In the genomic region with DNA sequence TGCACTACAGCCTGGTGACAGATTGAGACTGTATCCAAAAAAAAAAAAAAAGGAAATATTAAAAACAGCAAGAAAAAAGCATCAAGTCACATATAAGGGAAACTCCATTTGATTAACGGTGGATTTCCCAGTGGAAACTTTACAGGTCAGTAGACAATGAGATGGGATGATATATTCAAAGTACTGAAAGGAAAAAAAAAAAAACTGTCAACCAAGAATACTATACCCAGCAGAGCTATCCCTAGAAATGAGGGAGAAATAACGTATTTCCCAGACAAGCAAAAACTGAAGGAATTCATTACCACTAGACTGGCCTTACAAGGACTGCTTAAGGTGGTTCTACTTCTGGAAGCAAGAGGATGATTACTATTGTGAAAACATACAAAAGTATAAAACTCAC, we compare ENCODE assay signal across 6 cellular contexts.
"Had no signal": no experiment of that assay in that cellular context is flagged by ENCODE, and none has a peak within 500 bp of the region (broad histone marks: within the 10 kb centered on the region; RNA-seq: fewer than 3 reads in every experiment).

No MANE protein-coding gene starts in this region.

- DNase-seq: IMR-90, KBM-7, KG1 had no signal

- H3K27ac Mint-ChIP-seq: IgD-negative memory B cell had no signal

- H3K27me3 Mint-ChIP-seq: IgD-negative memory B cell had no signal

- H3K4me3 ChIP-seq: K562 had no signal

- H3K27ac ChIP-seq: HL-60 had no signal

- H3K4me3 Mint-ChIP-seq: IgD-negative memory B cell had no signal

- H3K4me1 Mint-ChIP-seq: IgD-negative memory B cell had no signal
